1 cellular context compared by ENCODE assay signal in the genomic region with DNA sequence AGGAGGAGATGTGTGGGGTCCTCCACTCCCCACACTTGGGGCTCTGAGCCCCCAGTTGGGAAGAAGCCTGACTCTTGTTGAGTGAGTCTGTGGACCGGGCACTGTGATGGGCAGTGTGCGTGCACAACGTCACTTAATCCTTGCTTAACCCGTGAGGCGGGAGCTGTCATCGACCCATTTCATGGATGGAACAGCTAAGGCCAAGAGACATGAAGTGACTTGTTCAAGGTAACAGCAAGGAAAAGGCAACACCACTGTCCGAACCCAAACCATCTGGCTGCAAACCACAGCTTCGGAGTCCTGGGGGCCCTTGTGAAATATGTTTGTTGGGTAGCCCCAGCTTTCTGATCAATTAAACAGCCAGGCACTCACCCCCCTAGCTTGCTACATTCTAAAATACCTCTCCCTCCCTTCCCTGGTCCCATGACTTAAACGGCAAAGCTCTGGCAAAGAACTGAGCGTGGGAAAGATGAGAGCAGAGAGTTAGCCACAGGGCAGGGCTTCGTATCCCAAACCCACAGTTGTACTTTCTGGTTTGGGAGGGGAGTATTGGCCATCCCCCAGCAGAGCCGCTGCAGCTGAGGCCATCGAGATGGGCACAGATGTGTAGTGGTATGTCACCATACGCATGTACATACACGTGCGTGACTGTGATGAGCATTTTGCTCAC.
TF ChIP-seq lines count a peak whose summit lies in the region.

No MANE protein-coding gene starts in this region.

TF ChIP-seq in endothelial cell of umbilical vein, 7 proteins besides CTCF, POLR2A, EP300 and RAD21:
- TF ChIP-seq MYC (IDR thresholded peaks at IDR 0.05; ENCODE audit: low read depth, low read length), result no peak
- TF ChIP-seq JUN (IDR thresholded peaks at IDR 0.05; ENCODE audit: borderline replicate concordance, insufficient read depth, insufficient read length, low read depth), result no peak
- no peak for TF ChIP-seq POLR2AphosphoS5 (IDR thresholded peaks at IDR 0.05; ENCODE audit: insufficient read depth, low read depth, low read length)
- no peak for TF ChIP-seq GATA2 (IDR thresholded peaks at IDR 0.05; ENCODE audit: insufficient read depth, insufficient read length, low read depth, low read length)
- TF ChIP-seq, protein P1, sequence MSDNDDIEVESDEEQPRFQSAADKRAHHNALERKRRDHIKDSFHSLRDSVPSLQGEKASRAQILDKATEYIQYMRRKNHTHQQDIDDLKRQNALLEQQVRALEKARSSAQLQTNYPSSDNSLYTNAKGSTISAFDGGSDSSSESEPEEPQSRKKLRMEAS (IDR thresholded peaks at IDR 0.05; ENCODE audit: insufficient read depth, insufficient read length), result no peak
- no peak for TF ChIP-seq FOS (IDR thresholded peaks at IDR 0.05; ENCODE audit: borderline replicate concordance, insufficient read depth, low read length)
- TF ChIP-seq EZH2 (IDR thresholded peaks at IDR 0.05; ENCODE audit: borderline replicate concordance, low read depth, low read length, severe bottlenecking), result no peak
